10 cellular contexts compared by ENCODE assay signal in genomic region chr21:15061284-15061683, GRCh38. TPM values are rescaled to one million over a fixed set of nuclear protein-coding genes. Genes with fewer than 3 reads are reported as not detected.
DNase-seq lines count a peak whose midpoint lies in the region; ATAC-seq, FAIRE-seq and TF ChIP-seq lines count a peak whose summit lies in the region.
"Had no signal": no experiment of that assay in that cellular context is flagged by ENCODE, and none has a peak within 500 bp of the region (broad histone marks: within the 10 kb centered on the region; RNA-seq: fewer than 3 reads in every experiment).

No MANE protein-coding gene starts in this region.

- no peaks in the 10 kb centered on the region for H3K27me3 Mint-ChIP-seq in astrocyte (ENCODE audit: low read depth, unreplicated experiment)

- DNase-seq in AG04449 (ENCODE audit: low read depth, low spot score) (no peak), HEK293T (ENCODE audit: extremely low spot score) (no peak), astrocyte (ENCODE audit: low read depth) (no peak), DMS53 (lab: John Stamatoyannopoulos, UW) (no peak), foreskin keratinocyte (no peak), dermis blood vessel endothelial cell (no peak)
- DNase-seq: DMS153 had no signal

- peaks cover 56% of the 10 kb centered on the region for H3K4me1 Mint-ChIP-seq in astrocyte (ENCODE audit: low read depth, unreplicated experiment)

- H3K9me3 ChIP-seq in astrocyte (ENCODE audit: insufficient read depth, low read depth, low read length) (no peaks in the 10 kb centered on the region), muscle layer of duodenum (ENCODE audit: control insufficient read depth in 1 of 2, low read length in 2 of 2) (no peaks in the 10 kb centered on the region)
- H3K9me3 ChIP-seq: SJCRH30 had no signal

- no peak overlapping the region for H2AFZ ChIP-seq in astrocyte (ENCODE audit: low read depth, low read length)

- H4K20me1 ChIP-seq in astrocyte (ENCODE audit: insufficient read depth, low read length) = peaks cover 70% of the 10 kb centered on the region

- H3K27ac Mint-ChIP-seq in astrocyte (ENCODE audit: unreplicated experiment) = peak overlapping the region; percentile 89

- POLR2A ChIA-PET in AG04449 (lab: Yijun Ruan, JAX) (no interaction called here), HEK293T (lab: Yijun Ruan, JAX) (interaction anchor here (1.1 kb wide), 1 partner anchor 48 kb away, joined by 3 read pairs; no protein-coding TSS in a partner anchor)

- no peak for TF ChIP-seq CTCF in AG04449 (IDR thresholded peaks at IDR 0.05; ENCODE audit: insufficient read depth, low read length, missing control alignments)
- TF ChIP-seq CTCF in astrocyte (IDR thresholded peaks at IDR 0.05; ENCODE audit: insufficient read depth, low read depth, low read length) = no peak
- no peak for TF ChIP-seq CTCF in foreskin keratinocyte (conservative IDR thresholded peaks at IDR 0.05)

- H3K27me3 ChIP-seq in astrocyte (ENCODE audit: insufficient read depth, low read length) (no peaks in the 10 kb centered on the region), muscle layer of duodenum (ENCODE audit: low read depth, low read length) (no peaks in the 10 kb centered on the region), foreskin keratinocyte (no peaks in the 10 kb centered on the region)
- H3K27me3 ChIP-seq: SJCRH30 had no signal

- H3K4me2 ChIP-seq in astrocyte (ENCODE audit: low read length) = peak overlapping the region; percentile 85

- peak overlapping the region; percentile 9 for H3K9ac ChIP-seq in astrocyte (ENCODE audit: low read length)

- peaks cover 40% of the 10 kb centered on the region for H3K4me1 ChIP-seq in astrocyte (ENCODE audit: insufficient read depth, low read length)
- peaks cover 42 to 46% of the 10 kb centered on the region in 2 donors for H3K4me1 ChIP-seq in muscle layer of duodenum (ENCODE audit: control insufficient read depth in 1 of 2, insufficient read depth in 2 of 2, low read length in 2 of 2)
- peaks cover 21% of the 10 kb centered on the region for H3K4me1 ChIP-seq in foreskin keratinocyte

- no peaks in the 10 kb centered on the region for H3K36me3 Mint-ChIP-seq in astrocyte (ENCODE audit: low read depth, unreplicated experiment)

- H3K36me3 ChIP-seq in astrocyte (ENCODE audit: insufficient read depth, low read length) = no peaks in the 10 kb centered on the region
- H3K36me3 ChIP-seq in muscle layer of duodenum (ENCODE audit: control insufficient read depth in 1 of 2, insufficient read depth in 2 of 2, low read length in 2 of 2) = peaks cover 0 to 6% of the 10 kb centered on the region in 2 donors
- H3K36me3 ChIP-seq: SJCRH30 had no signal

- H3K9me3 Mint-ChIP-seq in astrocyte (ENCODE audit: unreplicated experiment) = no peaks in the 10 kb centered on the region

- no peak for FAIRE-seq in astrocyte (lab: Jason Lieb, UNC)

- CTCF ChIA-PET in AG04449 (lab: Yijun Ruan, JAX) (no interaction called here), HEK293T (lab: Yijun Ruan, JAX) (no interaction called here)

- peaks cover 81% of the 10 kb centered on the region for H3K79me2 ChIP-seq in astrocyte (ENCODE audit: insufficient read depth, low read length)

- H3K27ac ChIP-seq in astrocyte (ENCODE audit: low read depth, low read length) = no peak overlapping the region
- peak overlapping the region; percentile 93 for H3K27ac ChIP-seq in muscle layer of duodenum (ENCODE audit: low read length)
- H3K27ac ChIP-seq in foreskin keratinocyte = no peak overlapping the region
- H3K27ac ChIP-seq: SJCRH30 had no signal

- H3K4me3 ChIP-seq in AG04449 (ENCODE audit: low read depth, low read length) (peak overlapping the region; percentile 13; the same call in 1 of the 2 replicates), astrocyte (ENCODE audit: insufficient read depth, low read depth, low read length) (no peak overlapping the region), muscle layer of duodenum (ENCODE audit: low read depth in 1 of 2, low read length in 2 of 2) (peak overlapping the region; percentile 90 to 97)
- H3K4me3 ChIP-seq: SJCRH30 had no signal

- ATAC-seq in GM19324 (IDR thresholded peaks at IDR 0.05; ENCODE audit: low FRiP score, unreplicated experiment) = no peak
- ATAC-seq in foreskin keratinocyte = no peak

- peak overlapping the region; percentile 96 for H3K4me3 Mint-ChIP-seq in astrocyte (ENCODE audit: unreplicated experiment)

TF ChIP-seq in HEK293T, 16 proteins besides CTCF, POLR2A, EP300 and RAD21:
- TF ChIP-seq CTBP1 (IDR thresholded peaks at IDR 0.05; ENCODE audit: borderline replicate concordance) (no peak), PKNOX1 (IDR thresholded peaks at IDR 0.05) (peak; percentile 54)

RNA-seq across cellular contexts. Expression of gene NRIP1, which starts 3.5 kb away (rescaled TPM):
- total RNA-seq in astrocyte (46.7 and 55.5 TPM in 2 replicates), foreskin keratinocyte (28.4 and 41.9 TPM in 2 replicates), dermis blood vessel endothelial cell (51.1 and 56.0 TPM in 2 replicates)
- 3.5 and 4.5 TPM in 2 replicates for polyA plus RNA-seq in foreskin keratinocyte
